Comparison of ENCODE assay signal across 13 cellular contexts in the genomic region with DNA sequence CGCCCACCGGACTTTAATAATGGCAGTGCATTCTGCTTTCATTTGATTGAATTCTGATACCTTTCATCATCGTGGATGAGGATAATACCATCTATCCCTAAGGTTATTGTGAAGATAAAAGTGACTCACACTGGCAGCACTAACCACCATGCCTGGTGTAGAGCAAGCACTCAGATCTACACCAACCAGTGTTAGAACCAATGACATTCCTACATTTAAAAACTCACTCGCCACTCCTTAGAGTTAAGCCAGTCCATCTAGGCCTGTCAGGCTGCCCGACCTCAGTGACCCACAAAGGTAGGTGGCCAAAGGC. TPM values are rescaled to one million over a fixed set of nuclear protein-coding genes. Genes with fewer than 3 reads are reported as not detected.
A peak's percentile ranks its signal among the peaks of the same experiment; 100 is the strongest.
DNase-seq lines count a peak whose midpoint lies in the region; ATAC-seq, FAIRE-seq and TF ChIP-seq lines count a peak whose summit lies in the region.
"Had no signal": no experiment of that assay in that cellular context is flagged by ENCODE, and none has a peak within 500 bp of the region (broad histone marks: within the 10 kb centered on the region; RNA-seq: fewer than 3 reads in every experiment).

No MANE protein-coding gene starts in this region.

- in situ Hi-C loops in HepG2 (cut with HindIII; ENCODE audit: extremely low pct_ligation_motif_present, low pct_unique_long_range_greater_than_20kb) = loop anchor here (5.0 kb wide), 1 partner anchor 432 kb away; no protein-coding TSS in a partner anchor

- H3K79me2 ChIP-seq in HepG2 (ENCODE audit: insufficient read depth, low read length) = no peaks in the 10 kb centered on the region

- intact Hi-C loops in HepG2 (cut with micrococcal nuclease; ENCODE audit: unreplicated experiment) = loop anchor here (1.0 kb wide), 1 partner anchor 655 kb away; no protein-coding TSS in a partner anchor

- WGBS in HepG2 (ENCODE audit: low lambda C conversion rate) = 3% methylated on average over 5 of the region's 5 CpGs

- no peak overlapping the region for H3K9ac ChIP-seq in HepG2 (ENCODE audit: insufficient read depth, low read depth, low read length)

- H3K27me3 ChIP-seq in HepG2 (ENCODE audit: control insufficient read depth in 1 of 2, insufficient read depth in 2 of 2, low read length in 2 of 2) = peaks cover 0 to 2% of the 10 kb centered on the region in 2 experiments; a peak in 1 of 5 replicates

- no peaks in the 10 kb centered on the region for H3K9me3 ChIP-seq in T-helper 17 cell (ENCODE audit: control insufficient read depth, low read length, poor library complexity, severe bottlenecking)
- no peaks in the 10 kb centered on the region for H3K9me3 ChIP-seq in HepG2 (ENCODE audit: low read length)
- H3K9me3 ChIP-seq: heart left ventricle had no signal

- H3K9me3 Mint-ChIP-seq in activated naive CD4-positive, alpha-beta T cell treated with anti-CD3 and anti-CD28 coated beads, Interleukin-2, amount 50 U/mL, for 72 hours = no peaks in the 10 kb centered on the region
- H3K9me3 Mint-ChIP-seq in activated naive CD4-positive, alpha-beta T cell treated with anti-CD3 and anti-CD28 coated beads, Interleukin-2, amount 10 ng/mL, durations not matched to agents 7 days and 5 days = no peaks in the 10 kb centered on the region
- H3K9me3 Mint-ChIP-seq: activated naive CD4-positive, alpha-beta T cell treated with anti-CD3 and anti-CD28 coated beads, Interleukin-2, amount 50 U/mL, for 24 hours; IgD-negative memory B cell; nephron had no signal

- H3K4me3 Mint-ChIP-seq in activated naive CD4-positive, alpha-beta T cell treated with anti-CD3 and anti-CD28 coated beads, Interleukin-2, amount 10 ng/mL, durations not matched to agents 7 days and 5 days = no peak overlapping the region
- no peak overlapping the region for H3K4me3 Mint-ChIP-seq in T-helper 17 cell
- H3K4me3 Mint-ChIP-seq: activated naive CD4-positive, alpha-beta T cell treated with anti-CD3 and anti-CD28 coated beads, Interleukin-2, amount 50 U/mL, for 24 hours; IgD-negative memory B cell; nephron had no signal

- TF ChIP-seq CTCF in HepG2 (CRISPR knock-in tag; IDR thresholded peaks at IDR 0.05) = no peak

- no peak overlapping the region for H2AFZ ChIP-seq in HepG2 (ENCODE audit: low read length)

- TF ChIP-seq POLR2A in HepG2 (IDR thresholded peaks at IDR 0.05; ENCODE audit: insufficient read depth in 1 of 2, low read depth in 2 of 2, low read length in 2 of 2) = no peak

- no peaks in the 10 kb centered on the region for H4K20me1 ChIP-seq in HepG2 (ENCODE audit: insufficient read depth, low read length)

- H3K36me3 Mint-ChIP-seq in activated naive CD4-positive, alpha-beta T cell treated with anti-CD3 and anti-CD28 coated beads, Interleukin-2, amount 50 U/mL, for 72 hours = no peaks in the 10 kb centered on the region
- H3K36me3 Mint-ChIP-seq in activated naive CD4-positive, alpha-beta T cell treated with anti-CD3 and anti-CD28 coated beads, Interleukin-2, amount 10 ng/mL, durations not matched to agents 7 days and 5 days = no peaks in the 10 kb centered on the region
- H3K36me3 Mint-ChIP-seq in T-helper 17 cell (ENCODE audit: low read depth) = no peaks in the 10 kb centered on the region
- H3K36me3 Mint-ChIP-seq: activated naive CD4-positive, alpha-beta T cell treated with anti-CD3 and anti-CD28 coated beads, Interleukin-2, amount 50 U/mL, for 24 hours had no signal

- no peaks in the 10 kb centered on the region for H3K4me1 Mint-ChIP-seq in activated naive CD4-positive, alpha-beta T cell treated with anti-CD3 and anti-CD28 coated beads, Interleukin-2, amount 10 ng/mL, durations not matched to agents 7 days and 5 days
- peaks cover 2% of the 10 kb centered on the region for H3K4me1 Mint-ChIP-seq in T-helper 17 cell
- H3K4me1 Mint-ChIP-seq: activated naive CD4-positive, alpha-beta T cell treated with anti-CD3 and anti-CD28 coated beads, Interleukin-2, amount 50 U/mL, for 24 hours; IgD-negative memory B cell; nephron had no signal

- no peak overlapping the region for H3K4me3 ChIP-seq in HepG2 (replicated peaks in 1 of 3; ENCODE audit: insufficient read depth in 1 of 3, low read depth in 2 of 3, low read length in 3 of 3)
- H3K4me3 ChIP-seq: heart left ventricle had no signal

- POLR2A ChIA-PET in HepG2 (lab: Yijun Ruan, JAX) = no interaction called here

- no peaks in the 10 kb centered on the region for H3K4me1 ChIP-seq in HepG2 (ENCODE audit: insufficient read depth, low read length)
- H3K4me1 ChIP-seq: heart left ventricle had no signal

- DNase-seq in activated naive CD4-positive, alpha-beta T cell treated with anti-CD3 and anti-CD28 coated beads, Interleukin-2, amount 50 U/mL, for 72 hours (ENCODE audit: low spot score in 2 of 2) = no peak
- no peak for DNase-seq in activated naive CD4-positive, alpha-beta T cell treated with anti-CD3 and anti-CD28 coated beads, Interleukin-2, amount 10 ng/mL, durations not matched to agents 7 days and 5 days
- no peak for DNase-seq in T-helper 17 cell
- DNase-seq in HepG2 (ENCODE audit: low spot score) = no peak
- no peak for DNase-seq in SK-N-DZ (ENCODE audit: low spot score)
- no peak for DNase-seq in OCI-M2 (lab: John Stamatoyannopoulos, UW; ENCODE audit: unreplicated experiment)
- DNase-seq in stimulated activated naive CD4-positive, alpha-beta T cell (lab: John Stamatoyannopoulos, UW) = no peak
- DNase-seq in kidney tubule cell (ENCODE audit: low spot score) = no peak

- CTCF ChIA-PET in activated naive CD4-positive, alpha-beta T cell treated with anti-CD3 and anti-CD28 coated beads, Interleukin-2, amount 10 ng/mL, durations not matched to agents 7 days and 5 days (lab: Charles Lee) = interaction anchor here (0.6 to 3.3 kb wide), 5 partner anchors 12 to 440 kb away, joined by 3 to 22 read pairs (median 7); no protein-coding TSS in a partner anchor
- CTCF ChIA-PET in HepG2 (lab: Yijun Ruan, JAX; ENCODE audit: low intra/inter-chr PET ratio, low total read pairs) = interaction anchor here (0.8 to 1.3 kb wide), 3 partner anchors 343 to 655 kb away, joined by 3 to 6 read pairs (median 6); no protein-coding TSS in a partner anchor

- no TSS peak for BruUV-seq in HepG2 (replicated peaks; lab: Mats Ljungman, UMichigan)

- TF ChIP-seq RAD21 in HepG2 (CRISPR knock-in tag; IDR thresholded peaks at IDR 0.05) = no peak

- peaks cover 15% of the 10 kb centered on the region for H3K27me3 Mint-ChIP-seq in activated naive CD4-positive, alpha-beta T cell treated with anti-CD3 and anti-CD28 coated beads, Interleukin-2, amount 10 ng/mL, durations not matched to agents 7 days and 5 days
- peaks cover 23% of the 10 kb centered on the region for H3K27me3 Mint-ChIP-seq in T-helper 17 cell

- TF ChIP-seq EP300 in HepG2 (IDR thresholded peaks at IDR 0.05; ENCODE audit: low read depth in 2 of 2, low read length in 2 of 2) = no peak
- no peak for TF ChIP-seq EP300 in HepG2 (CRISPR knock-in tag; IDR thresholded peaks at IDR 0.05; ENCODE audit: borderline replicate concordance)

- no peak overlapping the region for H3K27ac ChIP-seq in HepG2 (ENCODE audit: extremely low read length, insufficient read depth, low read length)
- H3K27ac ChIP-seq: heart left ventricle had no signal

- no peak overlapping the region for H3K4me2 ChIP-seq in HepG2 (ENCODE audit: low read depth, low read length)

- ATAC-seq in activated naive CD4-positive, alpha-beta T cell treated with anti-CD3 and anti-CD28 coated beads, Interleukin-2, amount 50 U/mL, for 72 hours = peak; percentile 61 to 69
- ATAC-seq in T-helper 17 cell = peak; percentile 41
- ATAC-seq in HepG2 = peak; percentile 22; the same call in 2 of the 3 replicates

- FAIRE-seq in HepG2 (lab: Jason Lieb, UNC) = no peak

- no peaks in the 10 kb centered on the region for H3K36me3 ChIP-seq in HepG2 (replicated peaks in 1 of 2; ENCODE audit: control insufficient read depth in 1 of 2, insufficient read depth in 2 of 2, low read length in 2 of 2)
- H3K36me3 ChIP-seq: heart left ventricle had no signal

- H3K27ac Mint-ChIP-seq in activated naive CD4-positive, alpha-beta T cell treated with anti-CD3 and anti-CD28 coated beads, Interleukin-2, amount 50 U/mL, for 72 hours = no peak overlapping the region
- no peak overlapping the region for H3K27ac Mint-ChIP-seq in activated naive CD4-positive, alpha-beta T cell treated with anti-CD3 and anti-CD28 coated beads, Interleukin-2, amount 10 ng/mL, durations not matched to agents 7 days and 5 days
- H3K27ac Mint-ChIP-seq in T-helper 17 cell = no peak overlapping the region
- H3K27ac Mint-ChIP-seq: activated naive CD4-positive, alpha-beta T cell treated with anti-CD3 and anti-CD28 coated beads, Interleukin-2, amount 50 U/mL, for 24 hours; IgD-negative memory B cell; nephron had no signal

TF ChIP-seq in HepG2, 621 proteins besides CTCF, POLR2A, EP300 and RAD21 (continues in another document):
- no peak for TF ChIP-seq TBX2 (CRISPR knock-in tag; IDR thresholded peaks at IDR 0.05; ENCODE audit: borderline replicate concordance)
- TF ChIP-seq TOPORS (CRISPR knock-in tag; IDR thresholded peaks at IDR 0.05) = no peak
- TF ChIP-seq ZFYVE20 (CRISPR knock-in tag; IDR thresholded peaks at IDR 0.05; ENCODE audit: borderline replicate concordance, low read depth) = no peak

RNA-seq across cellular contexts. Expression of a gene that starts 42.8 kb away (rescaled TPM):
- not detected for total RNA-seq in activated naive CD4-positive, alpha-beta T cell treated with anti-CD3 and anti-CD28 coated beads, Interleukin-2, amount 50 U/mL, for 72 hours
- not detected for total RNA-seq in T-helper 17 cell
- not detected in 2 replicates for total RNA-seq in HepG2 (2016; rRNA removed; fragmentation: Illumina TruSeq; extraction: Trizol)
- total RNA-seq in HepG2 (2016; cell fraction: cytosol; rRNA removed; fragmentation: Illumina TruSeq; extraction: Trizol; ENCODE audit: low read depth) = not detected in 2 replicates
- total RNA-seq in HepG2 (2016; cell fraction: insoluble cytoplasmic fraction; rRNA removed; fragmentation: Illumina TruSeq; extraction: Trizol) = not detected in 2 replicates
- total RNA-seq in HepG2 (2016; cell fraction: membrane; rRNA removed; fragmentation: Illumina TruSeq; extraction: Trizol) = not detected in 2 replicates
- not detected in 2 replicates for total RNA-seq in HepG2 (2016; cell fraction: nucleus; rRNA removed; fragmentation: Illumina TruSeq; extraction: Trizol)
- polyA plus RNA-seq in HepG2 (2011; rRNA removed) = not detected in 2 replicates
- not detected in 2 replicates for polyA plus RNA-seq in HepG2 (2011; cell fraction: cytosol; rRNA removed)
- not detected in 2 replicates for polyA plus RNA-seq in HepG2 (2011; cell fraction: nucleus; rRNA removed)
- not detected in 2 replicates for polyA plus RNA-seq in HepG2 (2012)
- polyA plus RNA-seq in HepG2 (2016; cell fraction: cytosol; fragmentation: Illumina TruSeq; extraction: Trizol; ENCODE audit: low read depth) = not detected in 2 replicates
- polyA plus RNA-seq in HepG2 (2016; cell fraction: insoluble cytoplasmic fraction; fragmentation: Illumina TruSeq; extraction: Trizol; ENCODE audit: low read depth) = not detected in 2 replicates
- not detected in 2 replicates for polyA plus RNA-seq in HepG2 (2016; cell fraction: membrane; fragmentation: Illumina TruSeq; extraction: Trizol; ENCODE audit: low read depth)
- not detected in 2 replicates for polyA plus RNA-seq in HepG2 (2016; cell fraction: nucleus; fragmentation: Illumina TruSeq; extraction: Trizol; ENCODE audit: insufficient read depth, low read depth)
- polyA minus RNA-seq in HepG2 (2011; rRNA and poly(A)+ RNA removed; ENCODE audit: low replicate concordance) = not detected in 2 replicates
- not detected in 2 replicates for polyA minus RNA-seq in HepG2 (2011; cell fraction: cytosol; rRNA and poly(A)+ RNA removed)
- polyA minus RNA-seq in HepG2 (2011; cell fraction: nucleus; rRNA and poly(A)+ RNA removed) = not detected in 2 replicates
- not detected in 2 replicates for polyA plus RNA-seq in SK-N-DZ (2014; cell fraction: cytosol; rRNA removed)
- polyA plus RNA-seq in SK-N-DZ (2014; cell fraction: nucleus; rRNA removed) = not detected in 2 replicates
- total RNA-seq: cerebellum, heart left ventricle had no signal
- polyA plus RNA-seq: heart left ventricle, IgD-negative memory B cell had no signal
